1 cellular context compared by ENCODE assay signal in genomic region chr11:47595029-47595428, GRCh38.
TF ChIP-seq lines count a peak whose summit lies in the region.

No MANE protein-coding gene starts in this region.

TF ChIP-seq in GM12878, 131 proteins besides CTCF, POLR2A, EP300 and RAD21:
- TF ChIP-seq ATF2 (IDR thresholded peaks at IDR 0.05; ENCODE audit: low read length) = no peak
TF ChIP-seq in GM12878: peak in this region for 0.
